ENCODE assay signal across 8 cellular contexts in the genomic region with DNA sequence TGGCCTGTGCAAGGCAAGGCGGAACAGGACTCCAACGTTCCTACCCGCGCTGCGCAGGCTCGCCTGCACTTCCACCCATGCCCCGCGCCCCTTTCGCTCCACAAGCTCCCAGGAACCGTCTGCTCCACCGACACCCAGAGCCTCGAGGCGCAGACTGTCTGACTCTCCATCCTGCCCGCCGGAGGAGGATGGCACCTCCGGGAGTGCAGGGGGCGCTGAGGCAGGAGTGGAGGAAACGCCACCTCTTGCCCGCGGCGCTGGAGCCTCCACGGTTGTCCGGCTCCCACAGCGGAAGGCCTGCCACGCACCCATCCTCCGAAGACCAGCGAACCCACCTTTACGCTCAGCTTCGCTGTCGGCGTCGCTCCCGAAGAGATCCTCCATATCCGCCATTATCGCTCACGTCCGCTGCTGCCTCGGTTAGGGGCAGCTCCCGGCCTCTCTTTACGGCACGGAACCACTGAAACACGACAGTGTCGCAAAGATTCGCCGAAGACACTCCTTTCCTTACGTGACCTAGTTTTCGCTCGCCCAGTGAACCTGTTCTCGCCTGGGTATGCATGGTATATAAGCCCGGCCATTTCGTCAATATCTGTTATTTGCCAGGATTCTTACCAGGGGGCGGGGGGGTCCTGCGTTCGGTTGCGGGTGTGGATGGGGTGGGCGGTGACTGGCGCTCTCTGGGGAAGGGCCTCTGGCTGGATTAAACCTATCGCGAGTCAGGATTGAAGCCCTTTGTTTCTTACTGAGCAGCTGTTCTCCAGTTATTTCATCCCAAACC. TPM values are rescaled to one million over a fixed set of nuclear protein-coding genes. Genes with fewer than 3 reads are reported as not detected.
DNase-seq lines count a peak whose midpoint lies in the region; ATAC-seq and TF ChIP-seq lines count a peak whose summit lies in the region.

Gene LEO1, minus strand, starts transcription at position 426 of the 781 bp plus-strand sequence. Its CDS starts 33 bp downstream, at position 393.

- H3K36me3 Mint-ChIP-seq in activated T-helper 17 cell treated with anti-CD3 and anti-CD28 coated beads, Interleukin-2, amount 50 U/mL, for 72 hours (ENCODE audit: low read depth): peaks cover 23% of the 10 kb centered on the region
- peaks cover 22% of the 10 kb centered on the region for H3K36me3 Mint-ChIP-seq in nephron (ENCODE audit: low read depth)
- H3K36me3 Mint-ChIP-seq in stimulated activated naive CD8-positive, alpha-beta T cell treated with anti-CD3 and anti-CD28 coated beads, Interleukin-15, Interleukin-2, amounts not matched to agents 100 ng/mL and 50 ng/mL, for 24 hours (ENCODE audit: low read depth): peaks cover 20% of the 10 kb centered on the region

- H3K9me3 Mint-ChIP-seq in activated T-helper 17 cell treated with anti-CD3 and anti-CD28 coated beads, Interleukin-2, amount 50 U/mL, for 72 hours: peaks cover 4% of the 10 kb centered on the region
- peaks cover 12% of the 10 kb centered on the region for H3K9me3 Mint-ChIP-seq in nephron
- peaks cover 5% of the 10 kb centered on the region for H3K9me3 Mint-ChIP-seq in stimulated activated naive CD8-positive, alpha-beta T cell treated with anti-CD3 and anti-CD28 coated beads, Interleukin-15, Interleukin-2, amounts not matched to agents 100 ng/mL and 50 ng/mL, for 24 hours

- peak within 1 kb of the TSS; percentile 93 for H3K4me3 ChIP-seq in fibroblast of pulmonary artery (replicated peaks; ENCODE audit: low read depth, low read length)

- peak; percentile 91 for ATAC-seq in activated T-helper 17 cell treated with anti-CD3 and anti-CD28 coated beads, Interleukin-2, amount 50 U/mL, for 72 hours (replicated peaks)

- peaks cover 15% of the 10 kb centered on the region for H3K4me1 Mint-ChIP-seq in activated T-helper 17 cell treated with anti-CD3 and anti-CD28 coated beads, Interleukin-2, amount 50 U/mL, for 72 hours
- peaks cover 17% of the 10 kb centered on the region for H3K4me1 Mint-ChIP-seq in nephron
- peaks cover 31% of the 10 kb centered on the region for H3K4me1 Mint-ChIP-seq in stimulated activated naive CD8-positive, alpha-beta T cell treated with anti-CD3 and anti-CD28 coated beads, Interleukin-15, Interleukin-2, amounts not matched to agents 100 ng/mL and 50 ng/mL, for 24 hours (ENCODE audit: low read depth)

- H3K27me3 Mint-ChIP-seq in activated T-helper 17 cell treated with anti-CD3 and anti-CD28 coated beads, Interleukin-2, amount 50 U/mL, for 72 hours: no peaks in the 10 kb centered on the region
- H3K27me3 Mint-ChIP-seq in nephron (ENCODE audit: low read depth): no peaks in the 10 kb centered on the region
- H3K27me3 Mint-ChIP-seq in stimulated activated naive CD8-positive, alpha-beta T cell treated with anti-CD3 and anti-CD28 coated beads, Interleukin-15, Interleukin-2, amounts not matched to agents 100 ng/mL and 50 ng/mL, for 24 hours: peaks cover 3% of the 10 kb centered on the region

- H3K4me3 Mint-ChIP-seq in activated T-helper 17 cell treated with anti-CD3 and anti-CD28 coated beads, Interleukin-2, amount 50 U/mL, for 72 hours: peak within 1 kb of the TSS; percentile 100
- H3K4me3 Mint-ChIP-seq in nephron: peak within 1 kb of the TSS; percentile 94 to 96 (median 95)
- H3K4me3 Mint-ChIP-seq in stimulated activated naive CD8-positive, alpha-beta T cell treated with anti-CD3 and anti-CD28 coated beads, Interleukin-15, Interleukin-2, amounts not matched to agents 100 ng/mL and 50 ng/mL, for 24 hours: peak within 1 kb of the TSS; percentile 96

- DNase-seq in ELF-1 (ENCODE audit: low read depth, low spot score) (peak; percentile 98), GOT3 (lab: John Stamatoyannopoulos, UW) (peak; percentile 61), RPMI8226 (peak; percentile 100), fibroblast of pulmonary artery (ENCODE audit: low read depth) (peak; percentile 99)

- TF ChIP-seq CTCF in LNCAP (IDR thresholded peaks at IDR 0.05): peak; percentile 38; the same call in 1 of the 2 replicates
- peak; percentile 47 for TF ChIP-seq CTCF in fibroblast of pulmonary artery (IDR thresholded peaks at IDR 0.05; ENCODE audit: low read length, missing control alignments)
- TF ChIP-seq CTCF in nephron (IDR thresholded peaks at IDR 0.05; ENCODE audit: unreplicated experiment in 3 of 3): peak in 2 of 3 experiments; percentile 35 to 45

- peak within 1 kb of the TSS; percentile 99 for H3K27ac Mint-ChIP-seq in activated T-helper 17 cell treated with anti-CD3 and anti-CD28 coated beads, Interleukin-2, amount 50 U/mL, for 72 hours
- H3K27ac Mint-ChIP-seq in nephron: peak within 1 kb of the TSS; percentile 97 to 99 (median 98)
- H3K27ac Mint-ChIP-seq in stimulated activated naive CD8-positive, alpha-beta T cell treated with anti-CD3 and anti-CD28 coated beads, Interleukin-15, Interleukin-2, amounts not matched to agents 100 ng/mL and 50 ng/mL, for 24 hours: peak within 1 kb of the TSS; percentile 97

RNA-seq across cellular contexts. Expression of gene LEO1, which starts in this region (rescaled TPM):
- total RNA-seq in activated T-helper 17 cell treated with anti-CD3 and anti-CD28 coated beads, Interleukin-2, amount 50 U/mL, for 72 hours: 10 to 100 TPM; 22.7 to 31.7 TPM

Comparison
In these comparisons a context has a peak if more than half of its experiments do, and no peak if none do; other contexts are left out.
1. Peak in every context shown above with its lines: DNase-seq, ATAC-seq and H3K4me3 ChIP-seq.